In the genomic region with DNA sequence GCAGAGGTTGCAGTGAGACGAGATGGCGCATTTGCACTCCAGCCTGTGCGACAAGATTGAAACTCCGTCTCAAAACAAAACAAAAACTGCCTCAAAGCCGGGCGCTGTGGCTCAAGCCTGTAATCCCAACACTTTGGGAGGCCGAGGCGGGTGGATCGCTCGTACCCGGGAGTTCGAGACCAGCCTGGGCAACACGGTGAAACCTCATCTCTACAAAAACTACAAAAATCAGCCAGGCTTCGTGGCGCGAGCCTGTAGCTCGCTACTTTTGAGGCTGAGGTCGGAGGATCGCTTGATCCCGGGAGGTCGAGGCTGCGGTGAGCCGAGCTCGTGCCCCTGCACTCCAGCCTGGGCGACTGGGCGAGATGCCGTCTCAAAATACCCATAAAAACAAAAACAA, we compare ENCODE assay signal across 8 cellular contexts. TPM values are rescaled to one million over a fixed set of nuclear protein-coding genes. Genes with fewer than 3 reads are reported as not detected.
DNase-seq lines count a peak whose midpoint lies in the region; ATAC-seq and TF ChIP-seq lines count a peak whose summit lies in the region.

No MANE protein-coding gene starts in this region.

- H3K4me3 ChIP-seq in A673 (ENCODE audit: low read depth, low read length, poor library complexity, severe bottlenecking) (peak overlapping the region; percentile 94), HUES6 (ENCODE audit: low read depth, low read length) (peak overlapping the region; percentile 92), cardiac fibroblast (replicated peaks in 1 of 2; ENCODE audit: low read depth in 2 of 2, low read length in 2 of 2) (peak overlapping the region; percentile 93 to 100), muscle layer of colon (ENCODE audit: low read depth in 1 of 2, low read length in 2 of 2) (peak overlapping the region; percentile 96 to 99)

- peaks cover 22% of the 10 kb centered on the region for H3K4me1 ChIP-seq in A673 (ENCODE audit: insufficient read depth, low read length, poor library complexity, severe bottlenecking)
- H3K4me1 ChIP-seq in HUES6 (ENCODE audit: control insufficient read depth, insufficient read depth, low read length), result peaks cover 4% of the 10 kb centered on the region; the same call in 1 of the 2 replicates
- peaks cover 32% of the 10 kb centered on the region for H3K4me1 ChIP-seq in muscle layer of colon (ENCODE audit: insufficient read depth, low read length)

- POLR2A ChIA-PET in A673 (lab: Charles Lee; ENCODE audit: low non-redundant PET), result no interaction called here
- POLR2A ChIA-PET in HEK293T (lab: Yijun Ruan, JAX), result interaction anchor here (0.8 to 1.1 kb wide), 2 partner anchors 12 to 15 kb away, joined by 3 to 4 read pairs; no protein-coding TSS in a partner anchor

- CTCF ChIA-PET in A673 (lab: Charles Lee) (interaction anchor here (0.6 kb wide), 1 partner anchor 50 kb away, joined by 9 read pairs; no protein-coding TSS in a partner anchor), HEK293T (lab: Yijun Ruan, JAX) (no interaction called here)

- H3K27me3 ChIP-seq in A673 (replicated peaks; ENCODE audit: insufficient read depth, low read depth, low read length, poor library complexity), result no peaks in the 10 kb centered on the region
- H3K27me3 ChIP-seq in HUES6 (ENCODE audit: control insufficient read depth, insufficient read depth, low read length), result no peaks in the 10 kb centered on the region
- H3K27me3 ChIP-seq in muscle layer of colon (ENCODE audit: control insufficient read depth in 1 of 2, insufficient read depth in 2 of 2, low read length in 2 of 2), result no peaks in the 10 kb centered on the region

- no peak for TF ChIP-seq CTCF in A673 (conservative IDR thresholded peaks at IDR 0.05; ENCODE audit: low read depth, low read length)
- TF ChIP-seq CTCF in cardiac fibroblast (IDR thresholded peaks at IDR 0.05; ENCODE audit: low read depth, low read length), result no peak

- H3K36me3 ChIP-seq in A673 (ENCODE audit: insufficient read depth, low read length, poor library complexity, severe bottlenecking) (peaks cover 38% of the 10 kb centered on the region), HUES6 (ENCODE audit: control insufficient read depth, insufficient read depth, low read length) (peaks cover 46% of the 10 kb centered on the region), muscle layer of colon (ENCODE audit: insufficient read depth, low read length) (peaks cover 8% of the 10 kb centered on the region)

- H3K27ac ChIP-seq in A673 (ENCODE audit: low read depth, low read length, poor library complexity, severe bottlenecking) (peak overlapping the region; percentile 77), HUES6 (ENCODE audit: low read depth, low read length) (no peak overlapping the region), muscle layer of colon (ENCODE audit: low read depth, low read length) (peak overlapping the region; percentile 90)

- H3K9ac ChIP-seq in HUES6 (ENCODE audit: low read length), result peak overlapping the region; percentile 70
- H3K9ac ChIP-seq in muscle layer of colon (ENCODE audit: low read length), result peak overlapping the region; percentile 82

- DNase-seq in A673 (ENCODE audit: low spot score) (no peak), cardiac fibroblast (ENCODE audit: low read depth in 2 of 2) (no peak), NCI-H187 treated with DMSO at 0.1 percent for 48 hours (lab: John Stamatoyannopoulos, UW) (no peak), HEK293T (ENCODE audit: extremely low spot score) (no peak)
- no peak for DNase-seq in stimulated activated naive CD4-positive, alpha-beta T cell treated with Interleukin-2 at 50 U/mL for 16 hours (lab: John Stamatoyannopoulos, UW)

- no peak for ATAC-seq in HG03159 (IDR thresholded peaks at IDR 0.05; ENCODE audit: unreplicated experiment)

- no peaks in the 10 kb centered on the region for H3K9me3 ChIP-seq in A673 (ENCODE audit: low read depth, low read length, poor library complexity, severe bottlenecking)
- H3K9me3 ChIP-seq in HUES6 (ENCODE audit: control insufficient read depth, insufficient read depth, low read depth, low read length), result no peaks in the 10 kb centered on the region
- H3K9me3 ChIP-seq in muscle layer of colon (ENCODE audit: low read length), result no peaks in the 10 kb centered on the region

- no TSS peak for BruUV-seq in A673 (replicated peaks; lab: Mats Ljungman, UMichigan)

- intact Hi-C loops in A673 (cut with micrococcal nuclease; ENCODE audit: unreplicated experiment), result loop anchor here (5.0 kb wide), 1 partner anchor 151 kb away; no protein-coding TSS in a partner anchor

TF ChIP-seq in HEK293T, 16 proteins besides CTCF, POLR2A, EP300 and RAD21:
- TF ChIP-seq SP1 (IDR thresholded peaks at IDR 0.05) (no peak), NFRKB (IDR thresholded peaks at IDR 0.05) (no peak), SUZ12 (IDR thresholded peaks at IDR 0.05) (no peak), TARDBP (IDR thresholded peaks at IDR 0.05) (no peak), ZNF384 (IDR thresholded peaks at IDR 0.05) (no peak), FOXM1 (IDR thresholded peaks at IDR 0.05; ENCODE audit: borderline replicate concordance) (no peak)
- TF ChIP-seq, protein P1, sequence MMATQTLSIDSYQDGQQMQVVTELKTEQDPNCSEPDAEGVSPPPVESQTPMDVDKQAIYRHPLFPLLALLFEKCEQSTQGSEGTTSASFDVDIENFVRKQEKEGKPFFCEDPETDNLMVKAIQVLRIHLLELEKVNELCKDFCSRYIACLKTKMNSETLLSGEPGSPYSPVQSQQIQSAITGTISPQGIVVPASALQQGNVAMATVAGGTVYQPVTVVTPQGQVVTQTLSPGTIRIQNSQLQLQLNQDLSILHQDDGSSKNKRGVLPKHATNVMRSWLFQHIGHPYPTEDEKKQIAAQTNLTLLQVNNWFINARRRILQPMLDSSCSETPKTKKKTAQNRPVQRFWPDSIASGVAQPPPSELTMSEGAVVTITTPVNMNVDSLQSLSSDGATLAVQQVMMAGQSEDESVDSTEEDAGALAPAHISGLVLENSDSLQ (IDR thresholded peaks at IDR 0.05), result no peak

RNA-seq across cellular contexts. Expression of gene GFM2, which starts 1.0 kb away (rescaled TPM):
- 36.0 and 36.3 TPM in 2 replicates for total RNA-seq in A673 (2021)

RNA-seq across cellular contexts. Expression of gene NSA2, which starts 1.1 kb away (rescaled TPM):
- total RNA-seq in A673 (2021), result 76.8 and 111 TPM in 2 replicates
